In genomic region chr20:53804920-53805894, GRCh38 we compare ENCODE assay signal across 17 cellular contexts.
A peak's percentile ranks its signal among the peaks of the same experiment; 100 is the strongest.
DNase-seq lines count a peak whose midpoint lies in the region; ATAC-seq, FAIRE-seq and TF ChIP-seq lines count a peak whose summit lies in the region.
"Had no signal": no experiment of that assay in that cellular context is flagged by ENCODE, and none has a peak within 500 bp of the region (broad histone marks: within the 10 kb centered on the region; RNA-seq: fewer than 3 reads in every experiment).

No MANE protein-coding gene starts in this region.

- no CpG with 5 or more reads among the region's 8 CpGs for WGBS in H9 (ENCODE audit: extremely low coverage, insufficient read length, low lambda C conversion rate)
- WGBS in hepatocyte (ENCODE audit: low lambda C conversion rate, missing lambda C conversion rate), result 71% methylated on average over 8 of the region's 8 CpGs
- whole genome bisulfite sequencing in testis, 2 donors, result 77 to 83% methylated on average over 8 of the region's 8 CpGs

- no peaks in the 10 kb centered on the region for H3K36me3 ChIP-seq in hepatocyte (replicated peaks; ENCODE audit: insufficient read depth, low read depth)
- no peaks in the 10 kb centered on the region for H3K36me3 ChIP-seq in testis (ENCODE audit: low read depth, missing control alignments)
- H3K36me3 ChIP-seq: heart left ventricle, neutrophil had no signal

- no peak overlapping the region for H3K4me3 Mint-ChIP-seq in H9
- H3K4me3 Mint-ChIP-seq: activated T-cell treated with anti-CD3 and anti-CD28 coated beads, Interleukin-2, amount 50 U/mL, for 4 hours; CD4-positive, alpha-beta memory T cell; mesothelial cell of epicardium; stimulated activated naive CD8-positive, alpha-beta T cell treated with anti-CD3 and anti-CD28 coated beads, Interleukin-15, Interleukin-2, amounts not matched to agents 100 ng/mL and 50 ng/mL, for 24 hours had no signal

- no peak overlapping the region for H2BK5ac ChIP-seq in H9 (ENCODE audit: insufficient read length, low read length)

- TF ChIP-seq CTCF in H9 (conservative IDR thresholded peaks at IDR 0.05), result no peak
- TF ChIP-seq CTCF in hepatocyte (IDR thresholded peaks at IDR 0.05; ENCODE audit: poor library complexity), result no peak
- TF ChIP-seq CTCF in testis (IDR thresholded peaks at IDR 0.05), result no peak

- peaks cover 20 to 25% of the 10 kb centered on the region in 2 experiments for H3K4me1 Mint-ChIP-seq in H9

- H3K79me2 ChIP-seq in H9 (ENCODE audit: insufficient read depth, low read length), result no peaks in the 10 kb centered on the region
- no peaks in the 10 kb centered on the region for H3K79me2 ChIP-seq in hepatocyte

- no peak overlapping the region for H3K4ac ChIP-seq in H9 (ENCODE audit: low read depth, low read length)

- H3K9me3 Mint-ChIP-seq in H9, result no peaks in the 10 kb centered on the region
- H3K9me3 Mint-ChIP-seq: activated T-cell treated with anti-CD3 and anti-CD28 coated beads, Interleukin-2, amount 50 U/mL, for 4 hours; CD4-positive, alpha-beta memory T cell; mesothelial cell of epicardium; stimulated activated naive CD8-positive, alpha-beta T cell treated with anti-CD3 and anti-CD28 coated beads, Interleukin-15, Interleukin-2, amounts not matched to agents 100 ng/mL and 50 ng/mL, for 24 hours had no signal

- no peak overlapping the region for H3T11ph ChIP-seq in H9 (ENCODE audit: low read length)

- no peak overlapping the region for H2BK20ac ChIP-seq in H9 (ENCODE audit: low read depth, low read length, poor library complexity, severe bottlenecking)

- H2AFZ ChIP-seq in H9 (ENCODE audit: low read length) (no peak overlapping the region), hepatocyte (no peak overlapping the region)

- intact Hi-C loops in testis (cut with DNase I; ENCODE audit: low total_unique reads), result no loop called here

- no peak overlapping the region for H2BK120ac ChIP-seq in H9 (ENCODE audit: low read depth, low read length, poor library complexity, severe bottlenecking)

- H3K27me3 ChIP-seq in H9 (ENCODE audit: insufficient read depth, low read length), result no peaks in the 10 kb centered on the region
- H3K27me3 ChIP-seq in hepatocyte, result no peaks in the 10 kb centered on the region
- H3K27me3 ChIP-seq in testis, result no peaks in the 10 kb centered on the region
- H3K27me3 ChIP-seq: heart left ventricle, neutrophil had no signal

- H3K27me3 Mint-ChIP-seq in H9 (ENCODE audit: low read depth), result no peaks in the 10 kb centered on the region
- H3K27me3 Mint-ChIP-seq: CD4-positive, alpha-beta memory T cell; stimulated activated naive CD8-positive, alpha-beta T cell treated with anti-CD3 and anti-CD28 coated beads, Interleukin-15, Interleukin-2, amounts not matched to agents 100 ng/mL and 50 ng/mL, for 24 hours had no signal

- H3K23ac ChIP-seq in H9 (ENCODE audit: insufficient read length, low read depth, low read length), result no peak overlapping the region

- H3K4me2 ChIP-seq in H9 (ENCODE audit: insufficient read depth, insufficient read length, low read length) (no peak overlapping the region), hepatocyte (no peak overlapping the region)

- H4K5ac ChIP-seq in H9 (ENCODE audit: insufficient read length, low read depth, low read length), result no peak overlapping the region

- no peak overlapping the region for H2BK12ac ChIP-seq in H9 (ENCODE audit: insufficient read length, low read depth, low read length)

- no peak overlapping the region for H4K91ac ChIP-seq in H9 (ENCODE audit: insufficient read length, low read depth, low read length)

- no peaks in the 10 kb centered on the region for H4K20me1 ChIP-seq in H9 (ENCODE audit: control insufficient read depth, insufficient read depth, insufficient read length)
- no peaks in the 10 kb centered on the region for H4K20me1 ChIP-seq in hepatocyte (ENCODE audit: insufficient read depth, poor library complexity, severe bottlenecking)

- peak; percentile 63 for ATAC-seq in SK-N-SH treated with all-trans-retinoic acid at 6 μM for 48 hours
- ATAC-seq: activated T-cell treated with anti-CD3 and anti-CD28 coated beads, Interleukin-2, amount 50 U/mL, for 4 hours; heart left ventricle had no signal

- H3K9me3 ChIP-seq in H9 (ENCODE audit: control insufficient read depth, low read depth, low read length) (no peaks in the 10 kb centered on the region), hepatocyte (ENCODE audit: low read depth) (no peaks in the 10 kb centered on the region), testis (no peaks in the 10 kb centered on the region)
- H3K9me3 ChIP-seq: heart left ventricle, neutrophil had no signal

- no peaks in the 10 kb centered on the region for H3K36me3 Mint-ChIP-seq in H9 (ENCODE audit: insufficient read depth in 1 of 3, low read depth in 3 of 3)
- H3K36me3 Mint-ChIP-seq: CD4-positive, alpha-beta memory T cell; mesothelial cell of epicardium had no signal

- H3K18ac ChIP-seq in H9 (ENCODE audit: insufficient read length, low read depth, low read length), result no peak overlapping the region

- H3K14ac ChIP-seq in H9 (ENCODE audit: insufficient read depth, low read length), result no peak overlapping the region

- FAIRE-seq in urothelium cell line (lab: Jason Lieb, UNC) (no peak), RCC 7860 (lab: Jason Lieb, UNC) (no peak)

- DNase-seq in H9 (no peak), hepatocyte (ENCODE audit: low spot score) (no peak), urothelium cell line (ENCODE audit: low spot score) (peak; percentile 47), mesenteric fat pad (ENCODE audit: low spot score) (no peak), RCC 7860 (ENCODE audit: low spot score) (no peak), testis (no peak)
- DNase-seq: activated CD4-positive, alpha-beta T cell treated with anti-CD3 and anti-CD28 coated beads for 4 hours; activated T-cell treated with anti-CD3 and anti-CD28 coated beads, Interleukin-2, amount 50 U/mL, for 4 hours; CD4-positive, alpha-beta memory T cell; heart left ventricle; NCI-H2081; Right ventricle myocardium superior had no signal

- H3K56ac ChIP-seq in H9 (ENCODE audit: insufficient read length, low read depth, low read length), result no peak overlapping the region

- H3K23me2 ChIP-seq in H9 (ENCODE audit: insufficient read length, low read depth, low read length, poor library complexity, severe bottlenecking), result no peaks in the 10 kb centered on the region

- H2BK15ac ChIP-seq in H9 (ENCODE audit: low read depth, low read length), result no peak overlapping the region

- no peak overlapping the region for H3K27ac ChIP-seq in H9 (ENCODE audit: insufficient read length, low read depth, low read length)
- peak overlapping the region; percentile 34 for H3K27ac ChIP-seq in hepatocyte
- no peak overlapping the region for H3K27ac ChIP-seq in testis
- H3K27ac ChIP-seq: heart left ventricle, neutrophil had no signal

- no peak overlapping the region for H2AK5ac ChIP-seq in H9 (ENCODE audit: insufficient read length, low read length)

- no peaks in the 10 kb centered on the region for H3K79me1 ChIP-seq in H9 (ENCODE audit: insufficient read depth, low read depth, low read length, poor library complexity, severe bottlenecking)

- no peak for TF ChIP-seq POLR2A in testis (IDR thresholded peaks at IDR 0.05)

- H3K4me1 ChIP-seq in H9 (ENCODE audit: insufficient read depth, low read length) (no peaks in the 10 kb centered on the region; the same call in 1 of the 2 replicates), hepatocyte (ENCODE audit: insufficient read depth) (peaks cover 21% of the 10 kb centered on the region), testis (no peaks in the 10 kb centered on the region)
- H3K4me1 ChIP-seq: heart left ventricle had no signal

- peak overlapping the region in 2 of 3 experiments; percentile 62 to 79; a peak in 3 of 7 replicates for H3K27ac Mint-ChIP-seq in H9
- H3K27ac Mint-ChIP-seq: CD4-positive, alpha-beta memory T cell; mesothelial cell of epicardium; stimulated activated naive CD8-positive, alpha-beta T cell treated with anti-CD3 and anti-CD28 coated beads, Interleukin-15, Interleukin-2, amounts not matched to agents 100 ng/mL and 50 ng/mL, for 24 hours had no signal

- no peaks in the 10 kb centered on the region for H3K9me2 ChIP-seq in hepatocyte (replicated peaks; ENCODE audit: insufficient read depth)

- H4K8ac ChIP-seq in H9 (replicated peaks; ENCODE audit: insufficient read length, low read depth, low read length), result no peak overlapping the region

- no peak overlapping the region for H3K9ac ChIP-seq in H9 (ENCODE audit: extremely low read depth, insufficient read length, low read length)

- H3K4me3 ChIP-seq in hepatocyte (no peak overlapping the region), testis (no peak overlapping the region)
- H3K4me3 ChIP-seq: heart left ventricle, skin epidermis had no signal

TF ChIP-seq in SK-N-SH treated with all-trans-retinoic acid at 6 μM for 48 hours, 23 proteins besides CTCF, POLR2A, EP300 and RAD21 (continues in another document):
- TF ChIP-seq CSDC2 (CRISPR knock-in tag; IDR thresholded peaks at IDR 0.05), result no peak
- TF ChIP-seq BACH2 (CRISPR knock-in tag; IDR thresholded peaks at IDR 0.05; ENCODE audit: borderline replicate concordance), result no peak
- no peak for TF ChIP-seq TOX (CRISPR knock-in tag; IDR thresholded peaks at IDR 0.05; ENCODE audit: borderline replicate concordance)
- no peak for TF ChIP-seq ESRRG (CRISPR knock-in tag; IDR thresholded peaks at IDR 0.05)
- TF ChIP-seq, protein P1, sequence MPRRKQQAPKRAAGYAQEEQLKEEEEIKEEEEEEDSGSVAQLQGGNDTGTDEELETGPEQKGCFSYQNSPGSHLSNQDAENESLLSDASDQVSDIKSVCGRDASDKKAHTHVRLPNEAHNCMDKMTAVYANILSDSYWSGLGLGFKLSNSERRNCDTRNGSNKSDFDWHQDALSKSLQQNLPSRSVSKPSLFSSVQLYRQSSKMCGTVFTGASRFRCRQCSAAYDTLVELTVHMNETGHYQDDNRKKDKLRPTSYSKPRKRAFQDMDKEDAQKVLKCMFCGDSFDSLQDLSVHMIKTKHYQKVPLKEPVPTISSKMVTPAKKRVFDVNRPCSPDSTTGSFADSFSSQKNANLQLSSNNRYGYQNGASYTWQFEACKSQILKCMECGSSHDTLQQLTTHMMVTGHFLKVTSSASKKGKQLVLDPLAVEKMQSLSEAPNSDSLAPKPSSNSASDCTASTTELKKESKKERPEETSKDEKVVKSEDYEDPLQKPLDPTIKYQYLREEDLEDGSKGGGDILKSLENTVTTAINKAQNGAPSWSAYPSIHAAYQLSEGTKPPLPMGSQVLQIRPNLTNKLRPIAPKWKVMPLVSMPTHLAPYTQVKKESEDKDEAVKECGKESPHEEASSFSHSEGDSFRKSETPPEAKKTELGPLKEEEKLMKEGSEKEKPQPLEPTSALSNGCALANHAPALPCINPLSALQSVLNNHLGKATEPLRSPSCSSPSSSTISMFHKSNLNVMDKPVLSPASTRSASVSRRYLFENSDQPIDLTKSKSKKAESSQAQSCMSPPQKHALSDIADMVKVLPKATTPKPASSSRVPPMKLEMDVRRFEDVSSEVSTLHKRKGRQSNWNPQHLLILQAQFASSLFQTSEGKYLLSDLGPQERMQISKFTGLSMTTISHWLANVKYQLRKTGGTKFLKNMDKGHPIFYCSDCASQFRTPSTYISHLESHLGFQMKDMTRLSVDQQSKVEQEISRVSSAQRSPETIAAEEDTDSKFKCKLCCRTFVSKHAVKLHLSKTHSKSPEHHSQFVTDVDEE (CRISPR knock-in tag; IDR thresholded peaks at IDR 0.05), result no peak
